Comparison of ENCODE assay signal across 8 cellular contexts in the genomic region with DNA sequence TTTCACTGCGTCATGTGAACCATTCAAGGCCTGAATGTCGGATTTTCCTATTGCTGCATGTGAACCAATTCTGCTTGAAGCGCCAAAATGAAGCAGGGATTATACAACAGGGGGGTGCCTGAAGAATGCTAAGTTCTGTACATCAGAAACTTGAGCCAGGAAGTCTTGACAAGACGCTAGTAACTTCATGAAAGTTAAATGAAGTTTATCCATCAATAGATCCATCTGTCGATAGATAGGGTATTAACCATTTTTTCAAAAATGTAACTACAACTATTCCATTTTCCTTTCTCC. TPM values are rescaled to one million over a fixed set of nuclear protein-coding genes. Genes with fewer than 3 reads are reported as not detected.
DNase-seq lines count a peak whose midpoint lies in the region; ATAC-seq and TF ChIP-seq lines count a peak whose summit lies in the region.

No MANE protein-coding gene starts in this region.

- H3K4me1 Mint-ChIP-seq in CD4-positive, alpha-beta memory T cell = peaks cover 25 to 38% (median 31%) of the 10 kb centered on the region in 4 donors
- H3K4me1 Mint-ChIP-seq in endothelial cell (ENCODE audit: unreplicated experiment) = peaks cover 25% of the 10 kb centered on the region

- WGBS in neuronal stem cell (ENCODE audit: extremely low coverage in 2 of 2, insufficient read length in 2 of 2, insufficient replicate concordance in 1 of 2), 2 donors = no CpG with 5 or more reads among the region's 5 CpGs

- peak overlapping the region; percentile 53 for H3K4ac ChIP-seq in neuronal stem cell (ENCODE audit: low read length)

- no peak overlapping the region for H2AK5ac ChIP-seq in neuronal stem cell (ENCODE audit: low read depth, low read length)

- CTCF ChIA-PET in CD4-positive, alpha-beta memory T cell (lab: Charles Lee; ENCODE audit: partially characterized antibody) = no interaction called here

- no peak overlapping the region for H3K14ac ChIP-seq in neuronal stem cell (ENCODE audit: low read length)

- DNase-seq in CD4-positive, alpha-beta memory T cell = no peak
- no peak for DNase-seq in endothelial cell (ENCODE audit: low spot score)
- no peak for DNase-seq in neuronal stem cell (ENCODE audit: low spot score)
- DNase-seq in NCI-H1092 treated with DMSO at 0.1 percent for 48 hours (lab: John Stamatoyannopoulos, UW) = no peak
- DNase-seq in COLO829 (ENCODE audit: low spot score) = no peak
- DNase-seq in activated CD4-positive, alpha-beta T cell treated with anti-CD3 and anti-CD28 coated beads for 1 hour = no peak

- TF ChIP-seq CTCF in OCI-LY3 (IDR thresholded peaks at IDR 0.05; ENCODE audit: low read depth, low read length) = no peak
- TF ChIP-seq CTCF in endothelial cell (IDR thresholded peaks at IDR 0.05; ENCODE audit: unreplicated experiment) = no peak

- no peak for ATAC-seq in GM21423 (IDR thresholded peaks at IDR 0.05; ENCODE audit: unreplicated experiment)

- peak overlapping the region; percentile 90 for H3K27ac ChIP-seq in CD4-positive, alpha-beta memory T cell (ENCODE audit: low read depth, low read length)
- H3K27ac ChIP-seq in OCI-LY3 (ENCODE audit: low read length) (peak overlapping the region; percentile 18), neuronal stem cell (replicated peaks; ENCODE audit: low read length) (no peak overlapping the region)

- H3K27ac Mint-ChIP-seq in CD4-positive, alpha-beta memory T cell = peak overlapping the region; percentile 83 to 99 (median 99)
- H3K27ac Mint-ChIP-seq in endothelial cell (ENCODE audit: unreplicated experiment) = peak overlapping the region; percentile 89

- no peak overlapping the region for H3K23ac ChIP-seq in neuronal stem cell (ENCODE audit: low read depth, low read length, poor library complexity)

- intact Hi-C loops in CD4-positive, alpha-beta memory T cell (cut with micrococcal nuclease) = loop anchor here (10.0 kb wide), 2 partner anchors 508 to 1788 kb away; no protein-coding TSS in a partner anchor

- H3K18ac ChIP-seq in neuronal stem cell (ENCODE audit: low read length) = no peak overlapping the region

- peak overlapping the region; percentile 53 for H2AFZ ChIP-seq in OCI-LY3 (ENCODE audit: low read depth, low read length)
- peak overlapping the region; percentile 95 for H2AFZ ChIP-seq in neuronal stem cell (ENCODE audit: low read length)

- no peak overlapping the region for H2BK120ac ChIP-seq in neuronal stem cell (ENCODE audit: low read depth, low read length)

- H3K79me2 ChIP-seq in OCI-LY3 (ENCODE audit: low read length) = peaks cover 46% of the 10 kb centered on the region

- peak overlapping the region; percentile 78 for H3K9ac ChIP-seq in OCI-LY3 (ENCODE audit: low read length)
- H3K9ac ChIP-seq in neuronal stem cell (ENCODE audit: low read depth, low read length, poor library complexity) = peak overlapping the region; percentile 44

- H3K27me3 Mint-ChIP-seq in CD4-positive, alpha-beta memory T cell = peaks cover 0 to 1% of the 10 kb centered on the region in 2 donors
- peaks cover 8% of the 10 kb centered on the region for H3K27me3 Mint-ChIP-seq in endothelial cell (ENCODE audit: unreplicated experiment)

- peaks cover 0 to 4% (median 0%) of the 10 kb centered on the region in 8 donors for H3K9me3 Mint-ChIP-seq in CD4-positive, alpha-beta memory T cell
- H3K9me3 Mint-ChIP-seq in endothelial cell (ENCODE audit: unreplicated experiment) = no peaks in the 10 kb centered on the region

- H2BK12ac ChIP-seq in neuronal stem cell (ENCODE audit: low read length) = no peak overlapping the region

- POLR2A ChIA-PET in CD4-positive, alpha-beta memory T cell (lab: Charles Lee; ENCODE audit: partially characterized antibody) = interaction anchor here (1.5 kb wide), 1 partner anchor 327 kb away, joined by 6 read pairs; a partner anchor contains a TSS

- H3K4me2 ChIP-seq in OCI-LY3 (ENCODE audit: low read length) (peak overlapping the region; percentile 89), neuronal stem cell (ENCODE audit: insufficient read depth, low read length, poor library complexity, severe bottlenecking) (peak overlapping the region; percentile 54)

- H3K4me1 ChIP-seq in CD4-positive, alpha-beta memory T cell (ENCODE audit: insufficient read depth, low read length) = peaks cover 32% of the 10 kb centered on the region
- H3K4me1 ChIP-seq in OCI-LY3 (ENCODE audit: low read length) = peaks cover 25% of the 10 kb centered on the region
- peaks cover 1 to 8% of the 10 kb centered on the region in 2 donors for H3K4me1 ChIP-seq in neuronal stem cell (ENCODE audit: control insufficient read depth in 2 of 2, insufficient read depth in 1 of 2, low read depth in 1 of 2, low read length in 2 of 2)

- H4K8ac ChIP-seq in neuronal stem cell (ENCODE audit: low read depth, low read length) = no peak overlapping the region

- no peak overlapping the region for H4K91ac ChIP-seq in neuronal stem cell (ENCODE audit: low read depth, low read length, poor library complexity)

- no peak overlapping the region for H2BK5ac ChIP-seq in neuronal stem cell (ENCODE audit: low read length)

- H3K4me3 ChIP-seq in CD4-positive, alpha-beta memory T cell (ENCODE audit: low read length in 2 of 2) = peak overlapping the region; percentile 66 to 80
- H3K4me3 ChIP-seq in OCI-LY3 (ENCODE audit: low read length) = peak overlapping the region; percentile 79
- peak overlapping the region; percentile 87 to 98 for H3K4me3 ChIP-seq in neuronal stem cell (ENCODE audit: low read length in 2 of 2)

- H3K27me3 ChIP-seq in CD4-positive, alpha-beta memory T cell (ENCODE audit: insufficient read depth, low read length) = no peaks in the 10 kb centered on the region
- H3K27me3 ChIP-seq in OCI-LY3 (ENCODE audit: low read depth, low read length) (no peaks in the 10 kb centered on the region), neuronal stem cell (ENCODE audit: control insufficient read depth in 3 of 3, insufficient read depth in 3 of 3, low read depth in 1 of 3, low read length in 3 of 3) (no peaks in the 10 kb centered on the region)

- no peak overlapping the region for H2BK15ac ChIP-seq in neuronal stem cell (ENCODE audit: low read length)

- peaks cover 10 to 22% of the 10 kb centered on the region in 2 donors for H3K36me3 Mint-ChIP-seq in CD4-positive, alpha-beta memory T cell
- no peaks in the 10 kb centered on the region for H3K36me3 Mint-ChIP-seq in endothelial cell (ENCODE audit: low read depth, unreplicated experiment)

- peaks cover 8% of the 10 kb centered on the region for H4K20me1 ChIP-seq in OCI-LY3 (ENCODE audit: insufficient read depth, low read length)

- no peaks in the 10 kb centered on the region for H3K79me1 ChIP-seq in neuronal stem cell (ENCODE audit: low read depth, low read length)

- H3K36me3 ChIP-seq in CD4-positive, alpha-beta memory T cell (ENCODE audit: insufficient read depth, low read length) = peaks cover 12% of the 10 kb centered on the region
- H3K36me3 ChIP-seq in OCI-LY3 (replicated peaks; ENCODE audit: low read depth, low read length) = peaks cover 23% of the 10 kb centered on the region
- H3K36me3 ChIP-seq in neuronal stem cell (replicated peaks in 1 of 2; ENCODE audit: control insufficient read depth in 2 of 2, insufficient read depth in 2 of 2, low read length in 2 of 2) = peaks cover 0 to 25% of the 10 kb centered on the region in 2 donors

- no peaks in the 10 kb centered on the region for H3K9me3 ChIP-seq in CD4-positive, alpha-beta memory T cell (ENCODE audit: control insufficient read depth in 1 of 2, low read length in 2 of 2)
- H3K9me3 ChIP-seq in OCI-LY3 (ENCODE audit: insufficient read depth, low read length) (no peaks in the 10 kb centered on the region), neuronal stem cell (replicated peaks in 1 of 2; ENCODE audit: control insufficient read depth in 2 of 2, insufficient read depth in 1 of 2, low read depth in 1 of 2, low read length in 2 of 2) (no peaks in the 10 kb centered on the region)

- peak overlapping the region; percentile 83 to 97 (median 95) for H3K4me3 Mint-ChIP-seq in CD4-positive, alpha-beta memory T cell
- H3K4me3 Mint-ChIP-seq in endothelial cell (ENCODE audit: unreplicated experiment) = peak overlapping the region; percentile 93

RNA-seq across cellular contexts. Expression of a gene that starts 0.6 kb away (rescaled TPM):
- 10 to 100 TPM; 24.4 to 25.7 TPM for total RNA-seq in CD4-positive, alpha-beta memory T cell
- polyA plus RNA-seq in CD4-positive, alpha-beta memory T cell = 1 to 10 TPM; 3.0 to 3.8 TPM
- 14.8 TPM for total RNA-seq in endothelial cell (ENCODE audit: unreplicated experiment)
- 18.5 TPM for polyA plus RNA-seq in neuronal stem cell (2013, experiment 1 of 2)
- 18.6 TPM for polyA plus RNA-seq in neuronal stem cell (2013, experiment 2 of 2)
